ENCODE assay signal across 23 cellular contexts in genomic region chrX:56615282-56615681, GRCh38.
"Had no signal": no experiment of that assay in that cellular context is flagged by ENCODE, and none has a peak within 500 bp of the region (broad histone marks: within the 10 kb centered on the region; RNA-seq: fewer than 3 reads in every experiment).

No MANE protein-coding gene starts in this region.

- H3K27me3 Mint-ChIP-seq: effector memory CD8-positive, alpha-beta T cell; memory B cell; naive B cell; progenitor cell of endocrine pancreas; stimulated activated memory B cell treated with anti-CD40 and anti-IgM and Interleukin-4, amounts not matched to agents 10 μg/mL and 1 μg/mL and 100 μg/mL, for 72 hours had no signal

- DNase-seq: cortex of kidney; effector memory CD8-positive, alpha-beta T cell; naive B cell; pancreas; stimulated activated CD4-positive, alpha-beta T cell treated with anti-CD3 and anti-CD28 coated beads, Interleukin-4, amount 100 ng/mL, for 4 hours; stimulated activated naive CD8-positive, alpha-beta T cell treated with anti-CD3 and anti-CD28 coated beads, Interleukin-15, Interleukin-2, amounts not matched to agents 100 U/mL and 50 U/mL, for 24 hours; upper lobe of left lung had no signal

- H3K4me1 ChIP-seq: pancreas, right atrium auricular region, tibial nerve, upper lobe of left lung had no signal

- H3K36me3 ChIP-seq: neutrophil, pancreas, right atrium auricular region, thoracic aorta, tibial nerve, upper lobe of left lung had no signal

- H3K27ac Mint-ChIP-seq: effector memory CD8-positive, alpha-beta T cell; memory B cell; natural killer cell treated with Interleukin-12 subunit alpha and Interleukin-12 subunit beta and Interleukin-15 and Interleukin-18, amount 100 ng/mL, for 72 hours; progenitor cell of endocrine pancreas; stimulated activated memory B cell treated with anti-CD40 and anti-IgM and Interleukin-4, amounts not matched to agents 10 μg/mL and 1 μg/mL and 100 μg/mL, for 72 hours had no signal

- H3K4me3 ChIP-seq: lung, pancreas, right atrium auricular region, thoracic aorta, tibial nerve, upper lobe of left lung had no signal

- H3K9me3 Mint-ChIP-seq: natural killer cell treated with Interleukin-12 subunit alpha and Interleukin-12 subunit beta and Interleukin-15 and Interleukin-18, amount 100 ng/mL, for 72 hours had no signal

- H3K27ac ChIP-seq: neutrophil, pancreas, right atrium auricular region, thoracic aorta, tibial nerve, upper lobe of left lung had no signal

- H3K4me3 Mint-ChIP-seq: effector memory CD8-positive, alpha-beta T cell; memory B cell; naive B cell; natural killer cell treated with Interleukin-12 subunit alpha and Interleukin-12 subunit beta and Interleukin-15 and Interleukin-18, amount 100 ng/mL, for 72 hours; neural crest cell; stimulated activated memory B cell treated with anti-CD40 and anti-IgM and Interleukin-4, amounts not matched to agents 10 μg/mL and 1 μg/mL and 100 μg/mL, for 72 hours had no signal

- H3K36me3 Mint-ChIP-seq: naive B cell; natural killer cell treated with Interleukin-12 subunit alpha and Interleukin-12 subunit beta and Interleukin-15 and Interleukin-18, amount 100 ng/mL, for 72 hours had no signal

- ATAC-seq: effector memory CD8-positive, alpha-beta T cell; left lobe of liver; natural killer cell treated with Interleukin-12 subunit alpha and Interleukin-12 subunit beta and Interleukin-15 and Interleukin-18, amount 100 ng/mL, for 72 hours; pancreas; sciatic nerve; stimulated activated memory B cell treated with anti-CD40 and anti-IgM and Interleukin-4, amounts not matched to agents 10 μg/mL and 1 μg/mL and 100 μg/mL, for 72 hours; stimulated activated naive CD8-positive, alpha-beta T cell treated with anti-CD3 and anti-CD28 coated beads, Interleukin-15, Interleukin-2, amounts not matched to agents 100 U/mL and 50 U/mL, for 24 hours had no signal

- FAIRE-seq: endometrium, frontal cortex, keratinocyte, urothelium cell line had no signal

- H3K9me3 ChIP-seq: neutrophil, pancreas, right atrium auricular region, thoracic aorta had no signal

- H3K27me3 ChIP-seq: neutrophil, pancreas, right atrium auricular region, tibial nerve, upper lobe of left lung had no signal

- H3K4me1 Mint-ChIP-seq: stimulated activated memory B cell treated with anti-CD40 and anti-IgM and Interleukin-4, amounts not matched to agents 10 μg/mL and 1 μg/mL and 100 μg/mL, for 72 hours had no signal
